In genomic region chr16:48156790-48157209, GRCh38 we compare ENCODE assay signal across 1 cellular context.
A peak's percentile ranks its signal among the peaks of the same experiment; 100 is the strongest.
TF ChIP-seq lines count a peak whose summit lies in the region.

No MANE protein-coding gene starts in this region.

TF ChIP-seq in HepG2, 621 proteins besides CTCF, POLR2A, EP300 and RAD21 (continued from another document and continues in another):
- no peak for TF ChIP-seq RERE (CRISPR knock-in tag; IDR thresholded peaks at IDR 0.05; ENCODE audit: low read depth)
- no peak for TF ChIP-seq ZNF251 (CRISPR knock-in tag; IDR thresholded peaks at IDR 0.05)
- no peak for TF ChIP-seq ZNF7 (CRISPR knock-in tag; IDR thresholded peaks at IDR 0.05)
- no peak for TF ChIP-seq SNAPC2 (CRISPR knock-in tag; IDR thresholded peaks at IDR 0.05)
- no peak for TF ChIP-seq YY1 (IDR thresholded peaks at IDR 0.05; ENCODE audit: insufficient read depth, insufficient replicate concordance, low read depth, low read length)
- TF ChIP-seq, protein P1, sequence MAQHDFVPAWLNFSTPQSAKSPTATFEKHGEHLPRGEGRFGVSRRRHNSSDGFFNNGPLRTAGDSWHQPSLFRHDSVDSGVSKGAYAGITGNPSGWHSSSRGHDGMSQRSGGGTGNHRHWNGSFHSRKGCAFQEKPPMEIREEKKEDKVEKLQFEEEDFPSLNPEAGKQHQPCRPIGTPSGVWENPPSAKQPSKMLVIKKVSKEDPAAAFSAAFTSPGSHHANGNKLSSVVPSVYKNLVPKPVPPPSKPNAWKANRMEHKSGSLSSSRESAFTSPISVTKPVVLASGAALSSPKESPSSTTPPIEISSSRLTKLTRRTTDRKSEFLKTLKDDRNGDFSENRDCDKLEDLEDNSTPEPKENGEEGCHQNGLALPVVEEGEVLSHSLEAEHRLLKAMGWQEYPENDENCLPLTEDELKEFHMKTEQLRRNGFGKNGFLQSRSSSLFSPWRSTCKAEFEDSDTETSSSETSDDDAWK (CRISPR knock-in tag; IDR thresholded peaks at IDR 0.05): no peak
- no peak for TF ChIP-seq SP2 (CRISPR knock-in tag; IDR thresholded peaks at IDR 0.05)
- no peak for TF ChIP-seq ZNF225 (CRISPR knock-in tag; IDR thresholded peaks at IDR 0.05)
- no peak for TF ChIP-seq ATF2 (CRISPR knock-in tag; IDR thresholded peaks at IDR 0.05)
- TF ChIP-seq ZNF230 (CRISPR knock-in tag; IDR thresholded peaks at IDR 0.05): no peak
- no peak for TF ChIP-seq NFATC3 (CRISPR knock-in tag; IDR thresholded peaks at IDR 0.05)
- no peak for TF ChIP-seq ZNF652 (CRISPR knock-in tag; IDR thresholded peaks at IDR 0.05; ENCODE audit: borderline replicate concordance, low read depth)
- TF ChIP-seq TBX2 (CRISPR knock-in tag; IDR thresholded peaks at IDR 0.05; ENCODE audit: borderline replicate concordance): no peak
- TF ChIP-seq ZNF674 (CRISPR knock-in tag; IDR thresholded peaks at IDR 0.05; ENCODE audit: low read depth): no peak
- TF ChIP-seq ZBTB20 (CRISPR knock-in tag; IDR thresholded peaks at IDR 0.05; ENCODE audit: borderline replicate concordance, low read depth): no peak
- no peak for TF ChIP-seq ARHGAP35 (CRISPR knock-in tag; IDR thresholded peaks at IDR 0.05; ENCODE audit: borderline replicate concordance)
- no peak for TF ChIP-seq JUNB (CRISPR knock-in tag; IDR thresholded peaks at IDR 0.05; ENCODE audit: borderline replicate concordance)
- no peak for TF ChIP-seq FIP1L1 (IDR thresholded peaks at IDR 0.05; ENCODE audit: borderline replicate concordance, insufficient read depth, low read depth, low read length)
- 0 out of 2 replicates have a peak, but pooled peaks have one; percentile 39 for TF ChIP-seq ZNF333 (CRISPR knock-in tag; IDR thresholded peaks at IDR 0.05; ENCODE audit: borderline replicate concordance)
- TF ChIP-seq HNF4A (CRISPR knock-in tag; IDR thresholded peaks at IDR 0.05): no peak
- TF ChIP-seq E2F5 (CRISPR knock-in tag; conservative IDR thresholded peaks at IDR 0.05): no peak
- TF ChIP-seq, protein P2, sequence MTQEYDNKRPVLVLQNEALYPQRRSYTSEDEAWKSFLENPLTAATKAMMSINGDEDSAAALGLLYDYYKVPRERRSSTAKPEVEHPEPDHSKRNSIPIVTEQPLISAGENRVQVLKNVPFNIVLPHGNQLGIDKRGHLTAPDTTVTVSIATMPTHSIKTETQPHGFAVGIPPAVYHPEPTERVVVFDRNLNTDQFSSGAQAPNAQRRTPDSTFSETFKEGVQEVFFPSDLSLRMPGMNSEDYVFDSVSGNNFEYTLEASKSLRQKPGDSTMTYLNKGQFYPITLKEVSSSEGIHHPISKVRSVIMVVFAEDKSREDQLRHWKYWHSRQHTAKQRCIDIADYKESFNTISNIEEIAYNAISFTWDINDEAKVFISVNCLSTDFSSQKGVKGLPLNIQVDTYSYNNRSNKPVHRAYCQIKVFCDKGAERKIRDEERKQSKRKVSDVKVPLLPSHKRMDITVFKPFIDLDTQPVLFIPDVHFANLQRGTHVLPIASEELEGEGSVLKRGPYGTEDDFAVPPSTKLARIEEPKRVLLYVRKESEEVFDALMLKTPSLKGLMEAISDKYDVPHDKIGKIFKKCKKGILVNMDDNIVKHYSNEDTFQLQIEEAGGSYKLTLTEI (CRISPR knock-in tag; conservative IDR thresholded peaks at IDR 0.05): no peak
- no peak for TF ChIP-seq ZBTB42 (CRISPR knock-in tag; IDR thresholded peaks at IDR 0.05)
- TF ChIP-seq ZNF160 (CRISPR knock-in tag; IDR thresholded peaks at IDR 0.05): no peak
- TF ChIP-seq MEIS2 (CRISPR knock-in tag; IDR thresholded peaks at IDR 0.05): no peak
- no peak for TF ChIP-seq TCF7 (IDR thresholded peaks at IDR 0.05; ENCODE audit: low read depth)
- TF ChIP-seq UBTF (CRISPR knock-in tag; IDR thresholded peaks at IDR 0.05): no peak
- TF ChIP-seq, protein P3, sequence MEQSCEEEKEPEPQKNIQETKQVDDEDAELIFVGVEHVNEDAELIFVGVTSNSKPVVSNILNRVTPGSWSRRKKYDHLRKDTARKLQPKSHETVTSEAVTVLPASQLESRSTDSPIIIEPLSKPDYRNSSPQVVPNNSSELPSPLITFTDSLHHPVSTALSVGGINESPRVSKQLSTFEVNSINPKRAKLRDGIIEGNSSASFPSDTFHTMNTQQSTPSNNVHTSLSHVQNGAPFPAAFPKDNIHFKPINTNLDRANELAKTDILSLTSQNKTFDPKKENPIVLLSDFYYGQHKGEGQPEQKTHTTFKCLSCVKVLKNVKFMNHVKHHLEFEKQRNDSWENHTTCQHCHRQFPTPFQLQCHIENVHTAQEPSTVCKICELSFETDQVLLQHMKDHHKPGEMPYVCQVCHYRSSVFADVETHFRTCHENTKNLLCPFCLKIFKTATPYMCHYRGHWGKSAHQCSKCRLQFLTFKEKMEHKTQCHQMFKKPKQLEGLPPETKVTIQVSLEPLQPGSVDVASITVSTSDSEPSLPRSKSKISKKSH (CRISPR knock-in tag; IDR thresholded peaks at IDR 0.05; ENCODE audit: borderline replicate concordance): no peak
- TF ChIP-seq ZNF747 (CRISPR knock-in tag; IDR thresholded peaks at IDR 0.05; ENCODE audit: borderline replicate concordance): no peak
- no peak for TF ChIP-seq FOXO4 (CRISPR knock-in tag; conservative IDR thresholded peaks at IDR 0.05)
- TF ChIP-seq HNRNPK (IDR thresholded peaks at IDR 0.05; ENCODE audit: low read depth, low read length, poor library complexity, severe bottlenecking): no peak
- TF ChIP-seq BCL3 (CRISPR knock-in tag; IDR thresholded peaks at IDR 0.05): no peak
- TF ChIP-seq ZNF431 (CRISPR knock-in tag; IDR thresholded peaks at IDR 0.05; ENCODE audit: borderline replicate concordance, low read depth): no peak
- TF ChIP-seq MTA1 (CRISPR knock-in tag; IDR thresholded peaks at IDR 0.05; ENCODE audit: borderline replicate concordance): no peak
- TF ChIP-seq RBM22 (optimal IDR thresholded peaks at IDR 0.05; ENCODE audit: low read length): no peak
- no peak for TF ChIP-seq HOXA7 (CRISPR knock-in tag; IDR thresholded peaks at IDR 0.05)
- TF ChIP-seq, protein P4, sequence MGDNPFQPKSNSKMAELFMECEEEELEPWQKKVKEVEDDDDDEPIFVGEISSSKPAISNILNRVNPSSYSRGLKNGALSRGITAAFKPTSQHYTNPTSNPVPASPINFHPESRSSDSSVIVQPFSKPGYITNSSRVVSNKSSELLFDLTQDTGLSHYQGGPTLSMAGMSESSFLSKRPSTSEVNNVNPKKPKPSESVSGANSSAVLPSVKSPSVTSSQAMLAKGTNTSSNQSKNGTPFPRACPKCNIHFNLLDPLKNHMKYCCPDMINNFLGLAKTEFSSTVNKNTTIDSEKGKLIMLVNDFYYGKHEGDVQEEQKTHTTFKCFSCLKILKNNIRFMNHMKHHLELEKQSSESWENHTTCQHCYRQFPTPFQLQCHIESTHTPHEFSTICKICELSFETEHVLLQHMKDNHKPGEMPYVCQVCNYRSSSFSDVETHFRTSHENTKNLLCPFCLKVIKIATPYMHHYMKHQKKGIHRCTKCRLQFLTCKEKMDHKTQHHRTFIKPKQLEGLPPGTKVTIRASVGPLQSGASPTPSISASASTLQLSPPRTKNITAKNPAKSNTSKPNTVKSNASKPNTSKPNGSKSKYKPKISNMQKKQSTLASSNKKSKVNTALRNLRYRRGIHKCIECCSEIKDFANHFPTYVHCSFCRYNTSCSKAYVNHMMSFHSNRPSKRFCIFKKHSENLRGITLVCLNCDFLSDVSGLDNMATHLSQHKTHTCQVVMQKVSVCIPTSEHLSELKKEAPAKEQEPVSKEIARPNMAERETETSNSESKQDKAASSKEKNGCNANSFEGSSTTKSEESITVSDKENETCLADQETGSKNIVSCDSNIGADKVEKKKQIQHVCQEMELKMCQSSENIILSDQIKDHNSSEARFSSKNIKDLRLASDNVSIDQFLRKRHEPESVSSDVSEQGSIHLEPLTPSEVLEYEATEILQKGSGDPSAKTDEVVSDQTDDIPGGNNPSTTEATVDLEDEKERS (CRISPR knock-in tag; IDR thresholded peaks at IDR 0.05): no peak
- no peak for TF ChIP-seq NBN (conservative IDR thresholded peaks at IDR 0.05)
- 0 out of 2 replicates have a peak, but pooled peaks have one; percentile 41 for TF ChIP-seq ZNF776 (CRISPR knock-in tag; IDR thresholded peaks at IDR 0.05)
